In genomic region chr13:27006519-27007161, GRCh38 we compare ENCODE assay signal across 7 cellular contexts.
A peak's percentile ranks its signal among the peaks of the same experiment; 100 is the strongest.
DNase-seq lines count a peak whose midpoint lies in the region; ATAC-seq and TF ChIP-seq lines count a peak whose summit lies in the region.

No MANE protein-coding gene starts in this region.

- H3K36me3 ChIP-seq in Panc1 (ENCODE audit: control insufficient read depth, insufficient read depth, low read length): no peaks in the 10 kb centered on the region
- H3K36me3 ChIP-seq in neuron (ENCODE audit: insufficient read depth, low read length): no peaks in the 10 kb centered on the region

- no peaks in the 10 kb centered on the region for H3K27me3 ChIP-seq in Panc1 (ENCODE audit: control insufficient read depth, insufficient read depth, low read length)
- H3K27me3 ChIP-seq in neuron (ENCODE audit: insufficient read depth, low read length): peaks cover 42% of the 10 kb centered on the region

- intact Hi-C loops in Panc1 (cut with micrococcal nuclease; ENCODE audit: unreplicated experiment): no loop called here

- peak overlapping the region; percentile 92 for H3K27ac ChIP-seq in Panc1 (ENCODE audit: low read length)

- peaks cover 26% of the 10 kb centered on the region for H3K4me1 ChIP-seq in Panc1 (ENCODE audit: control insufficient read depth, insufficient read depth, low read length)
- H3K4me1 ChIP-seq in neuron (ENCODE audit: insufficient read depth, low read length): peaks cover 6% of the 10 kb centered on the region

- ATAC-seq in Panc1: peak; percentile 90
- no peak for ATAC-seq in GM18502 (IDR thresholded peaks at IDR 0.05; ENCODE audit: poor library complexity, unreplicated experiment)
- ATAC-seq in HG03039 (IDR thresholded peaks at IDR 0.05; ENCODE audit: unreplicated experiment): no peak

- peak overlapping the region; percentile 66 for H2AFZ ChIP-seq in neuron (ENCODE audit: low read depth, low read length)

- in situ Hi-C loops in Panc1 (cut with HindIII; ENCODE audit: low pct_unique_long_range_greater_than_20kb, low sequenced_read_pairs): no loop called here

- DNase-seq in HK-2 (ENCODE audit: unreplicated experiment) (peak; percentile 32), Panc1 (ENCODE audit: low read depth, low spot score) (no peak), fibroblast of the aortic adventitia (ENCODE audit: low read depth) (peak; percentile 23), epidermal melanocyte (ENCODE audit: insufficient read length, low spot score) (no peak)

- H3K4me3 ChIP-seq in Panc1 (ENCODE audit: low read depth in 2 of 2, low read length in 2 of 2): peak overlapping the region; percentile 32 to 55
- H3K4me3 ChIP-seq in fibroblast of the aortic adventitia (ENCODE audit: low read depth, low read length): peak overlapping the region; percentile 57
- peak overlapping the region; percentile 11 for H3K4me3 ChIP-seq in neuron (ENCODE audit: low read length)

- TF ChIP-seq CTCF in Panc1 (IDR thresholded peaks at IDR 0.05) (no peak), fibroblast of the aortic adventitia (IDR thresholded peaks at IDR 0.05; ENCODE audit: insufficient read depth, low read length) (no peak)

- H3K9me3 ChIP-seq in Panc1 (ENCODE audit: control insufficient read depth, insufficient read depth, low read depth, low read length) (peaks cover 4% of the 10 kb centered on the region; the same call in 1 of the 2 replicates), neuron (ENCODE audit: low read length) (peaks cover 3% of the 10 kb centered on the region)

- CTCF ChIA-PET in Panc1 (lab: Charles Lee): interaction anchor here (0.6 kb wide), 1 partner anchor 76 kb away, joined by 3 read pairs; no protein-coding TSS in a partner anchor

- BruUV-seq in Panc1 (replicated peaks; lab: Mats Ljungman, UMichigan): no TSS peak

- POLR2A ChIA-PET in Panc1 (lab: Charles Lee): no interaction called here

Comparison
In these comparisons a context has a peak if more than half of its experiments do, and no peak if none do; other contexts are left out.
1. DNase-seq: peak in HK-2 (single experiment) and fibroblast of the aortic adventitia (single experiment); none in Panc1 (single experiment) and epidermal melanocyte (single experiment).
2. Peak in every context shown above with its lines, with median percentiles within 50 percentile points of each other: H3K4me3 ChIP-seq.